In the genomic region with DNA sequence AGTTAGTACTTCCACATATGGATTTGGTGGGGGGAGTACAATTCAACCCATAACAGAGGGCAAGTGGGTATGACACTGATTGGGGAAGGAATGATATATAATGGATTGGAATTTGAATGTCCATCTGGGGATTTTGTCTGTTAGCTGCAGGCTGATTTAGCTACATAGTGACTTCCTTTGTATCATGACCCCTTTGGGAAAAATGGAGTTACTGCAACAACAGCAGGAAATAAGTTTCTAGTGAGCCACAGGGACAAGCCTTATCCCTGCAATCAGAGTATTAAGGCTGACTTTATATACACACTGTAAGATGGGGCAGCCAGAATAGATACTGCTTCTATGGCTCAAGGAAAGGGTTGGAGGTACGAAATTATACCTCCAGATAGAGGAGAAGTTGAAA, we compare ENCODE assay signal across 2 cellular contexts.
TF ChIP-seq lines count a peak whose summit lies in the region.

No MANE protein-coding gene starts in this region.

TF ChIP-seq in IMR-90, 13 proteins besides CTCF, POLR2A, EP300 and RAD21:
- no peak for TF ChIP-seq MAFK (IDR thresholded peaks at IDR 0.05; ENCODE audit: low read depth, low read length)
- TF ChIP-seq FOS (IDR thresholded peaks at IDR 0.05; ENCODE audit: low read depth, low read length) = no peak
- TF ChIP-seq, protein P1, sequence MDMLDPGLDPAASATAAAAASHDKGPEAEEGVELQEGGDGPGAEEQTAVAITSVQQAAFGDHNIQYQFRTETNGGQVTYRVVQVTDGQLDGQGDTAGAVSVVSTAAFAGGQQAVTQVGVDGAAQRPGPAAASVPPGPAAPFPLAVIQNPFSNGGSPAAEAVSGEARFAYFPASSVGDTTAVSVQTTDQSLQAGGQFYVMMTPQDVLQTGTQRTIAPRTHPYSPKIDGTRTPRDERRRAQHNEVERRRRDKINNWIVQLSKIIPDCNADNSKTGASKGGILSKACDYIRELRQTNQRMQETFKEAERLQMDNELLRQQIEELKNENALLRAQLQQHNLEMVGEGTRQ (IDR thresholded peaks at IDR 0.05; ENCODE audit: low read depth, low read length) = no peak

TF ChIP-seq in H1, 55 proteins besides CTCF, POLR2A, EP300 and RAD21:
- TF ChIP-seq SP4 (IDR thresholded peaks at IDR 0.05; ENCODE audit: low read length) (no peak), HDAC6 (IDR thresholded peaks at IDR 0.05; ENCODE audit: low read depth, low read length) (no peak), KDM5A (IDR thresholded peaks at IDR 0.05; ENCODE audit: low read length) (no peak), RBBP5 (IDR thresholded peaks at IDR 0.05; ENCODE audit: borderline replicate concordance, low read depth, low read length) (no peak), TCF12 (IDR thresholded peaks at IDR 0.05; ENCODE audit: low read depth, low read length) (no peak), JUN (IDR thresholded peaks at IDR 0.05; ENCODE audit: low read depth, low read length) (no peak), SP2 (IDR thresholded peaks at IDR 0.05; ENCODE audit: low read length) (no peak), PHF8 (conservative IDR thresholded peaks at IDR 0.05; ENCODE audit: low read depth, low read length) (no peak), BCL11A (IDR thresholded peaks at IDR 0.05; ENCODE audit: low read depth in 2 of 2, low read length in 2 of 2) (no peak), SUZ12 (IDR thresholded peaks at IDR 0.05; ENCODE audit: low read length) (no peak), RNF2 (IDR thresholded peaks at IDR 0.05; ENCODE audit: borderline replicate concordance, low read depth, low read length, missing control alignments, poor library complexity, severe bottlenecking) (no peak), EZH2 (IDR thresholded peaks at IDR 0.05; ENCODE audit: low read depth, low read length, severe bottlenecking) (no peak), GTF2F1 (IDR thresholded peaks at IDR 0.05; ENCODE audit: borderline replicate concordance, low read depth, low read length) (no peak), SP1 (IDR thresholded peaks at IDR 0.05; ENCODE audit: low read depth, low read length) (no peak), CBX8 (IDR thresholded peaks at IDR 0.05; ENCODE audit: borderline replicate concordance, low read depth, low read length) (no peak), GABPA (IDR thresholded peaks at IDR 0.05; ENCODE audit: borderline replicate concordance, insufficient read depth, low read length) (no peak), SIN3A (conservative IDR thresholded peaks at IDR 0.05 in 1 of 2, IDR thresholded peaks at IDR 0.05 in 1 of 2; ENCODE audit: low read depth in 1 of 2, low read length in 2 of 2) (no peak), POLR2AphosphoS5 (IDR thresholded peaks at IDR 0.05; ENCODE audit: low read depth, low read length) (no peak), TAF1 (IDR thresholded peaks at IDR 0.05; ENCODE audit: low read depth, low read length) (no peak)
